ENCODE assay signal across 1 cellular context in the genomic region with DNA sequence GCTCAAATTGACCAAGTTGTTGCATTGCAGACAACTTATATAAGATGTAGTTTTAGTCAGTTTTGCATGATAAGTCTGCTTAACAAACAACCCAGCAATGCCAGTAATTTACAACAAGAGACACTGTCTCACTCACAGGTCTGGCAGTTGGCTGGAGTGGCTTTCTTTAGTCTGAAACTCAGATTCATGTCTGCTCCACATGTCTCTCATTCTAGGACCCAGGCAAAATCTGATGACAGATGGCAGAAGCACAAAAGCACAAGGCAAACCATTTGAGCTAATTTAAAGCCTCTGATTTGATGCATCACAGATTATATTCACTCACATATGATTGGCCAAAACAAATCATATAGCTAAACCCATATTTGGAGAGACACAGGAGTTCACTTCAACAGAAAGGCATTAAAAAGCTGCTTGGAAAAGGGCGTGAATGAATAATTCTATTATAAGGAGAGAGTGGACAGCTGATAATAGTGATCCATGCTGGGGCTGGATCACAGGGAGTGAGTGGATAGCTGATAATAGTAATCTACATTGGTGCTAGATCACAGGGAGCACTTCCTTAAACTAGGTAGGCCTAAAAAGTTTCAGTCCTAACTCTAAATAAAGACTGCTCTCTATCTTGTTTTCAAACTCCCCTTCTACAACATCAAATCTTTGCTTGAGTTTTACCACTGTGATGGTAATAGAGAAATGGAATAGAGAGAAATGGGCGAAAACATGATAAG.
TF ChIP-seq lines count a peak whose summit lies in the region.

No MANE protein-coding gene starts in this region.

TF ChIP-seq in WTC11, 78 proteins besides CTCF, POLR2A, EP300 and RAD21 (continued from another document):
- TF ChIP-seq ZNF317 (CRISPR knock-in tag; IDR thresholded peaks at IDR 0.05; ENCODE audit: borderline replicate concordance, low read depth) (no peak), FOXP1 (CRISPR knock-in tag; IDR thresholded peaks at IDR 0.05; ENCODE audit: borderline replicate concordance) (no peak), ESRRA (CRISPR knock-in tag; IDR thresholded peaks at IDR 0.05; ENCODE audit: borderline replicate concordance) (no peak), PRRX2 (CRISPR knock-in tag; IDR thresholded peaks at IDR 0.05) (no peak)
- TF ChIP-seq, protein P1, sequence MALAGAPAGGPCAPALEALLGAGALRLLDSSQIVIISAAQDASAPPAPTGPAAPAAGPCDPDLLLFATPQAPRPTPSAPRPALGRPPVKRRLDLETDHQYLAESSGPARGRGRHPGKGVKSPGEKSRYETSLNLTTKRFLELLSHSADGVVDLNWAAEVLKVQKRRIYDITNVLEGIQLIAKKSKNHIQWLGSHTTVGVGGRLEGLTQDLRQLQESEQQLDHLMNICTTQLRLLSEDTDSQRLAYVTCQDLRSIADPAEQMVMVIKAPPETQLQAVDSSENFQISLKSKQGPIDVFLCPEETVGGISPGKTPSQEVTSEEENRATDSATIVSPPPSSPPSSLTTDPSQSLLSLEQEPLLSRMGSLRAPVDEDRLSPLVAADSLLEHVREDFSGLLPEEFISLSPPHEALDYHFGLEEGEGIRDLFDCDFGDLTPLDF (CRISPR knock-in tag; IDR thresholded peaks at IDR 0.05): no peak
